In the genomic region with DNA sequence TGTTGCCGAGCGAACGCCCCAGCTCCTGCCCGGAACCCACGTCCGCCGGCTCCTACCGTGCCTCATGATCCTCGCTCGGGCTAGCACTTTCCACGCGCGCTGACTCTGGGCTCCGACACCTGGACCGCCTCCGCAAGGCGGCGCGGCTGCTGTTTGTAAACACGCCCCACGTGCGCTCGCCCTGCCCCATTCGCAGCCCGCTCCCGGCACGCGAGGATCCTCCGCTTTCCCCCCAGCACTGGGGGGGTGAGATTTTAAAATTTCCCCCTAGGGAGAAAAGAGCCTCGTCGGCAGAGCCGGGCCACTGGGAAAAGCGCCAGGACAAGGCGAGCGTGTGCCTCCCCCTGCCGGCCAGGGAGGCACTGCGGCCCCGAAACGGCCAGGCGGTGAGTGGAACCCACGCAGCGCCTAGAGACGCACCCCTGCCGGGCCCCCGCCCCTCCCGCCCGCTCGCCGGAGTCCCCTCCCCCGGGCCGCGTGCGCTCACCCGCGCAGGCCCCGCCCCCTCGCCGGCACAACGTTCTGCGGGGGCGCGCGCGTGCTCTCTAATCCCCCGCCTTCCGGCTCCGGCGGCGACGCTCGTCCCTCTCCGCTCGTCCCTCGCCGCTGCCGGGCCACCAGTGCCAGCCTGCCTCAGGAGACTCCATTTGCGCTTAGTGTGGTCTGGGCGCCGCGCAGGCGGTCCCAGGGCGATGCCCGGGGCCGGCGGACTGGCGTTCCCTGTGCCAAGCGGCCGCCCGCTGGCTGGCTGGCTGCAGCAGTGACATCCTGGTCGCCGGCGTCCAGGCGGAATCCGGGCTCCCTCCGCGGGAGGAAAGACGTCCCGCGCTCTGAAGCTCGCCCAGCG, we compare ENCODE assay signal across 8 cellular contexts. TPM values are rescaled to one million over a fixed set of nuclear protein-coding genes. Genes with fewer than 3 reads are reported as not detected.
A peak's percentile ranks its signal among the peaks of the same experiment; 100 is the strongest.
DNase-seq lines count a peak whose midpoint lies in the region; ATAC-seq and TF ChIP-seq lines count a peak whose summit lies in the region.

Gene TIGD2 (plus strand): TSS at position 548 of the 847 bp plus-strand sequence. CDS start 1,442 bp downstream, outside the sequence.

- WGBS in right cardiac atrium = under 1% methylated on average over 101 of the region's 101 CpGs
- WGBS in aorta, 2 donors = 0% methylated on average over 69 to 101 of the region's 101 CpGs

- peak; percentile 97 for DNase-seq in GM13977 (ENCODE audit: low spot score)
- DNase-seq in NCI-H1436 (lab: John Stamatoyannopoulos, UW) = peak; percentile 93
- DNase-seq in T-helper 1 cell = peak; percentile 80 to 92 (median 83)
- DNase-seq in amygdala (lab: John Stamatoyannopoulos, UW) = peak; percentile 24 to 95 (median 81)
- DNase-seq in right cardiac atrium = peak; percentile 90 to 96 (median 96)
- peak; percentile 92 for DNase-seq in putamen (ENCODE audit: low spot score)
- peak; percentile 90 to 96 for DNase-seq in aorta

- peak; percentile 86 for TF ChIP-seq CTCF in GM13977 (IDR thresholded peaks at IDR 0.05; ENCODE audit: extremely low read depth, insufficient read depth, missing control alignments)

- peaks cover 3% of the 10 kb centered on the region for H3K4me1 ChIP-seq in right cardiac atrium (ENCODE audit: control insufficient read depth, insufficient read depth, low read length)
- H3K4me1 ChIP-seq in aorta (ENCODE audit: control insufficient read depth in 1 of 2, insufficient read depth in 2 of 2, low read length in 2 of 2) = no peaks in the 10 kb centered on the region

- H3K27ac ChIP-seq in right cardiac atrium (ENCODE audit: low read length) (peak within 1 kb of the TSS; percentile 40), aorta (ENCODE audit: low read depth in 1 of 2, low read length in 2 of 2) (peak within 1 kb of the TSS in 1 of 2 donors; percentile 38)

- in situ Hi-C loops in GM13977 (cut with MboI; ENCODE audit: low pct_unique_long_range_greater_than_20kb, low sequenced_read_pairs, unreplicated experiment) = no loop called here

- H3K4me3 ChIP-seq in right cardiac atrium (ENCODE audit: low read length) (peak within 1 kb of the TSS; percentile 40), aorta (ENCODE audit: low read length in 2 of 2) (peak within 1 kb of the TSS; percentile 38 to 65)

- H3K36me3 ChIP-seq in aorta (ENCODE audit: control insufficient read depth in 1 of 2, insufficient read depth in 2 of 2, low read length in 1 of 2) = no peaks in the 10 kb centered on the region

- ATAC-seq in HG02852 (IDR thresholded peaks at IDR 0.05; ENCODE audit: unreplicated experiment) (peak; percentile 89), right cardiac atrium (peak; percentile 99 to 100), aorta (ENCODE audit: low FRiP score) (peak; percentile 98)

- no peaks in the 10 kb centered on the region for H3K27me3 ChIP-seq in right cardiac atrium (ENCODE audit: control insufficient read depth, insufficient read depth)
- no peaks in the 10 kb centered on the region for H3K27me3 ChIP-seq in aorta (ENCODE audit: control insufficient read depth in 1 of 2, insufficient read depth in 2 of 2, low read length in 1 of 2)

- no peaks in the 10 kb centered on the region for H3K9me3 ChIP-seq in right cardiac atrium (ENCODE audit: control insufficient read depth, low read length)
- no peaks in the 10 kb centered on the region for H3K9me3 ChIP-seq in aorta (ENCODE audit: control insufficient read depth, low read length)

- intact Hi-C loops in right cardiac atrium (cut with DNase I) = no loop called here
- intact Hi-C loops in aorta (cut with DNase I) = loop anchor here (5.0 kb wide), 1 partner anchor 54 kb away; the partner anchor contains the start of gene FAM13A (in 2 of the 2)

RNA-seq across cellular contexts. Expression of gene TIGD2, which starts in this region (rescaled TPM):
- total RNA-seq in right cardiac atrium (1 to 10 TPM; 1.8 to 2.8 (median 2.3) TPM), aorta (1 to 10 TPM; 1.5 to 2.2 TPM)
- polyA plus RNA-seq in right cardiac atrium (1.3 TPM), aorta (1 to 10 TPM; 1.2 to 1.5 TPM)

Comparison
In these comparisons a context has a peak if more than half of its experiments do, and no peak if none do; other contexts are left out.
1. intact Hi-C loops: an anchor here in aorta (5.0 kb wide); none called in right cardiac atrium.